ENCODE assay signal across 26 cellular contexts in genomic region chrX:63764946-63765345, GRCh38. TPM values are rescaled to one million over a fixed set of nuclear protein-coding genes. Genes with fewer than 3 reads are reported as not detected.
A peak's percentile ranks its signal among the peaks of the same experiment; 100 is the strongest.
DNase-seq lines count a peak whose midpoint lies in the region; ATAC-seq and TF ChIP-seq lines count a peak whose summit lies in the region.
"Had no signal": no experiment of that assay in that cellular context is flagged by ENCODE, and none has a peak within 500 bp of the region (broad histone marks: within the 10 kb centered on the region; RNA-seq: fewer than 3 reads in every experiment).

No MANE protein-coding gene starts in this region.

- H3K79me2 ChIP-seq in HCT116 (ENCODE audit: insufficient read depth, low read length) (no peaks in the 10 kb centered on the region), fibroblast of lung (ENCODE audit: control insufficient read depth, insufficient read depth, low read length) (no peaks in the 10 kb centered on the region)

- no peak for ATAC-seq in HCT116
- ATAC-seq in RWPE2 (ENCODE audit: low read depth): peak; percentile 77
- ATAC-seq in lower lobe of right lung: no peak
- ATAC-seq in HG03439 (IDR thresholded peaks at IDR 0.05; ENCODE audit: unreplicated experiment): no peak
- ATAC-seq: stimulated activated naive B cell treated with anti-CD40 and anti-IgM and Interleukin-4, amounts not matched to agents 10 μg/mL and 1 μg/mL and 100 μg/mL, for 72 hours; WTC11 had no signal

- H2AFZ ChIP-seq in HCT116 (ENCODE audit: low read depth, low read length, poor library complexity, severe bottlenecking) (no peak overlapping the region), fibroblast of lung (ENCODE audit: low read length) (no peak overlapping the region)

- H4K20me1 ChIP-seq in HCT116 (ENCODE audit: insufficient read depth) (no peaks in the 10 kb centered on the region), fibroblast of lung (ENCODE audit: control insufficient read depth, extremely low read depth, insufficient read depth, low read length) (no peaks in the 10 kb centered on the region)

- H3K9me3 ChIP-seq in HCT116 (ENCODE audit: control insufficient read depth in 1 of 2, insufficient read depth in 1 of 2, low read depth in 1 of 2, low read length in 2 of 2): no peaks in the 10 kb centered on the region
- H3K9me3 ChIP-seq in RWPE2 (ENCODE audit: severe bottlenecking): no peaks in the 10 kb centered on the region
- H3K9me3 ChIP-seq in fibroblast of lung (ENCODE audit: control insufficient read depth, insufficient read depth, low read depth, low read length): no peaks in the 10 kb centered on the region
- H3K9me3 ChIP-seq in lower lobe of right lung: no peaks in the 10 kb centered on the region
- H3K9me3 ChIP-seq: sigmoid colon, SJSA1, thoracic aorta had no signal

- no peaks in the 10 kb centered on the region for H3K9me2 ChIP-seq in HCT116 (ENCODE audit: insufficient read depth)

- H3K4me3 ChIP-seq in HCT116 (replicated peaks in 1 of 2; ENCODE audit: low read depth in 1 of 2, low read length in 2 of 2): no peak overlapping the region
- no peak overlapping the region for H3K4me3 ChIP-seq in RWPE2 (ENCODE audit: severe bottlenecking)
- H3K4me3 ChIP-seq in fibroblast of lung (replicated peaks in 1 of 4; ENCODE audit: control extremely low read depth in 1 of 4, insufficient read depth in 1 of 4, low read depth in 3 of 4, low read length in 4 of 4): no peak overlapping the region
- H3K4me3 ChIP-seq in lower lobe of right lung: no peak overlapping the region
- H3K4me3 ChIP-seq: esophagus squamous epithelium, sigmoid colon, SJSA1, thoracic aorta had no signal

- no peak overlapping the region for H3K27ac ChIP-seq in HCT116 (ENCODE audit: low read depth, low read length)
- H3K27ac ChIP-seq in RWPE2 (ENCODE audit: poor library complexity, severe bottlenecking): no peak overlapping the region
- no peak overlapping the region for H3K27ac ChIP-seq in fibroblast of lung (ENCODE audit: insufficient read depth, low read length)
- H3K27ac ChIP-seq in lower lobe of right lung: no peak overlapping the region
- H3K27ac ChIP-seq: esophagus squamous epithelium, sigmoid colon, SJSA1, thoracic aorta had no signal

- H3K36me3 ChIP-seq in HCT116 (ENCODE audit: control insufficient read depth in 1 of 2, insufficient read depth in 2 of 2, low read length in 2 of 2): no peaks in the 10 kb centered on the region
- no peaks in the 10 kb centered on the region for H3K36me3 ChIP-seq in RWPE2 (ENCODE audit: low read depth)
- H3K36me3 ChIP-seq in fibroblast of lung (ENCODE audit: control insufficient read depth, insufficient read depth, low read length): no peaks in the 10 kb centered on the region
- no peaks in the 10 kb centered on the region for H3K36me3 ChIP-seq in lower lobe of right lung
- H3K36me3 ChIP-seq: esophagus squamous epithelium, sigmoid colon, SJSA1, thoracic aorta had no signal

- intact Hi-C loops in HCT116 (cut with micrococcal nuclease) (no loop called here), lower lobe of right lung (cut with DNase I) (no loop called here)

- BruUV-seq in HCT116 (replicated peaks; lab: Mats Ljungman, UMichigan): no TSS peak

- RAD21 ChIA-PET in HCT116 (lab: Charles Lee; ENCODE audit: low non-redundant PET in 1 of 2, low total read pairs in 2 of 2, uncharacterized antibody in 2 of 2, unreplicated experiment in 2 of 2): no interaction called here

- TF ChIP-seq RAD21 in HCT116 (IDR thresholded peaks at IDR 0.05; ENCODE audit: low read depth): no peak

- H3K9ac ChIP-seq in HCT116 (ENCODE audit: low read length): no peak overlapping the region
- no peak overlapping the region for H3K9ac ChIP-seq in fibroblast of lung (ENCODE audit: insufficient read depth, low read length)

- H3K4me1 ChIP-seq in HCT116 (ENCODE audit: control insufficient read depth in 1 of 2, insufficient read depth in 2 of 2, low read length in 2 of 2): peaks cover 3 to 11% of the 10 kb centered on the region in 2 experiments; a peak in 3 of 4 replicates
- no peaks in the 10 kb centered on the region for H3K4me1 ChIP-seq in RWPE2 (ENCODE audit: insufficient read depth, poor library complexity, severe bottlenecking)
- H3K4me1 ChIP-seq in fibroblast of lung (ENCODE audit: control insufficient read depth, extremely low read depth, insufficient read depth, low read length): no peaks in the 10 kb centered on the region
- no peaks in the 10 kb centered on the region for H3K4me1 ChIP-seq in lower lobe of right lung
- H3K4me1 ChIP-seq: esophagus squamous epithelium, sigmoid colon, SJSA1 had no signal

- POLR2A ChIA-PET in HCT116 (lab: Charles Lee): no interaction called here

- H3K27me3 ChIP-seq in HCT116 (ENCODE audit: insufficient read depth, low read length): no peaks in the 10 kb centered on the region
- no peaks in the 10 kb centered on the region for H3K27me3 ChIP-seq in RWPE2 (ENCODE audit: insufficient read depth, poor library complexity, severe bottlenecking)
- H3K27me3 ChIP-seq in fibroblast of lung (ENCODE audit: control insufficient read depth, insufficient read depth, low read length): no peaks in the 10 kb centered on the region
- no peaks in the 10 kb centered on the region for H3K27me3 ChIP-seq in lower lobe of right lung (ENCODE audit: low read depth)
- H3K27me3 ChIP-seq: esophagus squamous epithelium, sigmoid colon, SJSA1 had no signal

- TF ChIP-seq POLR2A in HCT116 (IDR thresholded peaks at IDR 0.05; ENCODE audit: borderline replicate concordance, extremely low read depth, insufficient read depth, insufficient read length): no peak

- TF ChIP-seq CTCF in HCT116 (IDR thresholded peaks at IDR 0.05 in 2 of 3, conservative IDR thresholded peaks at IDR 0.05 in 1 of 3; ENCODE audit: borderline replicate concordance in 1 of 3, insufficient read depth in 1 of 3, low read depth in 2 of 3, low read length in 2 of 3) (no peak), RWPE2 (IDR thresholded peaks at IDR 0.05; ENCODE audit: poor library complexity, severe bottlenecking) (no peak), fibroblast of lung (conservative IDR thresholded peaks at IDR 0.05 in 1 of 2, IDR thresholded peaks at IDR 0.05 in 1 of 2; ENCODE audit: low read depth in 1 of 2, low read length in 2 of 2) (no peak), lower lobe of right lung (IDR thresholded peaks at IDR 0.05) (no peak)

- CTCF ChIA-PET in HCT116 (lab: Charles Lee): no interaction called here

- DNase-seq in AG20443 (ENCODE audit: low spot score): peak; percentile 10
- DNase-seq in HCT116 (ENCODE audit: low read depth, low spot score): no peak
- DNase-seq in RWPE2 (ENCODE audit: low spot score): no peak
- DNase-seq in fibroblast of lung (ENCODE audit: low read depth in 2 of 2): peak; percentile 15 to 21
- DNase-seq in GF-D8 (lab: John Stamatoyannopoulos, UW): no peak
- no peak for DNase-seq in lower lobe of right lung
- DNase-seq in central memory CD4-positive, alpha-beta T cell: no peak
- DNase-seq: activated CD4-positive, alpha-beta memory T cell treated with anti-CD3 and anti-CD28 coated beads for 36 hours; activated naive CD4-positive, alpha-beta T cell treated with Interleukin-2 at 50 U/mL for 16 hours; activated T-cell treated with anti-CD3 and anti-CD28 coated beads, Interleukin-2, amount 50 U/mL, for 24 hours; amniotic stem cell; CD4-positive, CD25-positive, alpha-beta regulatory T cell; DMS153; effector CD8-positive, alpha-beta T cell; esophagus squamous epithelium; midbrain; MM.1S; NCI-H1694; NCI-H748 treated with DMSO at 0.1 percent for 48 hours; posterior cingulate gyrus; sigmoid colon; stimulated activated naive B cell treated with anti-CD40 and anti-IgM and Interleukin-4, amounts not matched to agents 10 μg/mL and 1 μg/mL and 100 μg/mL, for 72 hours had no signal

- peak overlapping the region; percentile 27; the same call in 1 of the 2 replicates for H3K4me2 ChIP-seq in HCT116 (ENCODE audit: low read length)
- H3K4me2 ChIP-seq in fibroblast of lung (ENCODE audit: extremely low read depth, insufficient read depth, low read length): no peak overlapping the region

TF ChIP-seq in HCT116, 20 proteins besides CTCF, POLR2A, EP300 and RAD21:
- TF ChIP-seq SRF (IDR thresholded peaks at IDR 0.05; ENCODE audit: low read depth) (no peak), JUND (IDR thresholded peaks at IDR 0.05) (peak; percentile 25; the same call in 1 of the 2 replicates), FOSL1 (IDR thresholded peaks at IDR 0.05; ENCODE audit: low read depth) (peak; percentile 29; the same call in 1 of the 2 replicates)

RNA-seq across cellular contexts. Expression of gene ARHGEF9, which starts 20.1 kb away (rescaled TPM):
- total RNA-seq in HCT116 (2021; ENCODE audit: unreplicated experiment) (15.0 TPM), fibroblast of lung (10.3 and 18.5 TPM in 2 replicates), lower lobe of right lung (20.8 TPM)
- polyA plus RNA-seq in HCT116 (2012): 7.8 and 8.2 TPM in 2 replicates
- polyA plus RNA-seq in fibroblast of lung: 11.0 and 11.5 TPM in 2 replicates
- polyA plus RNA-seq in fibroblast of lung (2012): 8.2 and 8.7 TPM in 2 replicates
- 10.7 and 20.6 TPM in 2 replicates for polyA minus RNA-seq in fibroblast of lung (ENCODE audit: low replicate concordance)

Comparison
In these comparisons a context has a peak if more than half of its experiments do, and no peak if none do; other contexts are left out.
1. DNase-seq: peak in AG20443 (single experiment) and fibroblast of lung (2 of 2); none in HCT116 (single experiment), RWPE2 (single experiment), GF-D8 (single experiment), lower lobe of right lung (single experiment) and central memory CD4-positive, alpha-beta T cell (single experiment).